In genomic region chrX:9862525-9862924, GRCh38 we compare ENCODE assay signal across 14 cellular contexts.
"Had no signal": no experiment of that assay in that cellular context is flagged by ENCODE, and none has a peak within 500 bp of the region (broad histone marks: within the 10 kb centered on the region; RNA-seq: fewer than 3 reads in every experiment).

No MANE protein-coding gene starts in this region.

- DNase-seq: activated CD4-positive, alpha-beta T cell treated with anti-CD3 and anti-CD28 coated beads, Interleukin-2, amount 50 U/mL, for 48 hours; activated effector memory CD4-positive, alpha-beta T cell treated with anti-CD3 and anti-CD28 coated beads, Interleukin-2, amount 50 U/mL, for 16 hours; activated T-cell treated with anti-CD3 and anti-CD28 coated beads, Interleukin-2, amount 50 U/mL, for 4 hours; adrenal gland; caudate nucleus; colonic mucosa; foreskin fibroblast; hippocampal formation; kidney; left lung; mammary epithelial cell; stimulated activated naive CD8-positive, alpha-beta T cell treated with anti-CD3 and anti-CD28 coated beads, Interleukin-15, Interleukin-2, amounts not matched to agents 100 U/mL and 50 U/mL, for 24 hours; upper lobe of right lung had no signal

- H3K27me3 ChIP-seq: adrenal gland, colonic mucosa, left lung, upper lobe of right lung had no signal

- FAIRE-seq: kidney had no signal

- H3K4me1 ChIP-seq: adrenal gland, colonic mucosa, upper lobe of right lung had no signal

- H3K36me3 ChIP-seq: adrenal gland, colonic mucosa, left lung, upper lobe of right lung had no signal

- H3K27ac ChIP-seq: adrenal gland, colonic mucosa, left lung, upper lobe of right lung had no signal

- H3K4me3 ChIP-seq: adrenal gland, colonic mucosa, left lung, upper lobe of right lung had no signal

- H3K9me3 ChIP-seq: adrenal gland, colonic mucosa, left lung, upper lobe of right lung had no signal

- ATAC-seq: activated T-cell treated with anti-CD3 and anti-CD28 coated beads, Interleukin-2, amount 50 U/mL, for 4 hours; left lung; sciatic nerve; stimulated activated naive CD8-positive, alpha-beta T cell treated with anti-CD3 and anti-CD28 coated beads, Interleukin-15, Interleukin-2, amounts not matched to agents 100 U/mL and 50 U/mL, for 24 hours; upper lobe of right lung had no signal
